In genomic region chr2:45860136-45861106, GRCh38 we compare ENCODE assay signal across 8 cellular contexts.
DNase-seq lines count a peak whose midpoint lies in the region; ATAC-seq, FAIRE-seq and TF ChIP-seq lines count a peak whose summit lies in the region.

No MANE protein-coding gene starts in this region.

- peaks cover 18% of the 10 kb centered on the region for H3K27me3 Mint-ChIP-seq in astrocyte (ENCODE audit: low read depth, unreplicated experiment)

- no peak for TF ChIP-seq CTCF in astrocyte (IDR thresholded peaks at IDR 0.05; ENCODE audit: insufficient read depth, low read depth, low read length)

- H3K4me1 Mint-ChIP-seq in astrocyte (ENCODE audit: low read depth, unreplicated experiment): peaks cover 12% of the 10 kb centered on the region

- no peaks in the 10 kb centered on the region for H3K36me3 ChIP-seq in astrocyte (ENCODE audit: insufficient read depth, low read length)

- H3K4me2 ChIP-seq in astrocyte (ENCODE audit: low read length): peak overlapping the region; percentile 83

- FAIRE-seq in astrocyte (lab: Jason Lieb, UNC): no peak

- no peaks in the 10 kb centered on the region for H3K9me3 Mint-ChIP-seq in astrocyte (ENCODE audit: unreplicated experiment)

- DNase-seq in EH (ENCODE audit: low read depth) (peak; percentile 41), NAMALWA (ENCODE audit: low spot score) (peak; percentile 40), astrocyte (ENCODE audit: low read depth) (peak; percentile 36), iris pigment epithelial cell (ENCODE audit: low read depth) (peak; percentile 41), HEK293T (ENCODE audit: extremely low spot score) (no peak)
- DNase-seq in stimulated activated CD4-positive, alpha-beta T cell treated with anti-CD3 and anti-CD28 coated beads, Interleukin-4, amount 100 ng/mL, for 1 hour: peak; percentile 6
- no peak for DNase-seq in activated effector memory CD4-positive, alpha-beta T cell treated with Interleukin-2 at 50 U/mL for 16 hours

- peak overlapping the region; percentile 22 for H3K9ac ChIP-seq in astrocyte (ENCODE audit: low read length)

- CTCF ChIA-PET in HEK293T (lab: Yijun Ruan, JAX): interaction anchor here (0.8 kb wide), 1 partner anchor 11 kb away, joined by 3 read pairs; no protein-coding TSS in a partner anchor

- no peaks in the 10 kb centered on the region for H3K79me2 ChIP-seq in astrocyte (ENCODE audit: insufficient read depth, low read length)

- POLR2A ChIA-PET in HEK293T (lab: Yijun Ruan, JAX): interaction anchor here (0.8 kb wide), 1 partner anchor 211 kb away, joined by 3 read pairs; no protein-coding TSS in a partner anchor

- H3K4me3 Mint-ChIP-seq in astrocyte (ENCODE audit: unreplicated experiment): peak overlapping the region; percentile 24

- H3K27ac ChIP-seq in astrocyte (ENCODE audit: low read depth, low read length): no peak overlapping the region

- no peaks in the 10 kb centered on the region for H3K9me3 ChIP-seq in astrocyte (ENCODE audit: insufficient read depth, low read depth, low read length)

- no peaks in the 10 kb centered on the region for H3K27me3 ChIP-seq in astrocyte (ENCODE audit: insufficient read depth, low read length)

- ATAC-seq in GM18868 (IDR thresholded peaks at IDR 0.05; ENCODE audit: unreplicated experiment): no peak

- H3K27ac Mint-ChIP-seq in astrocyte (ENCODE audit: unreplicated experiment): no peak overlapping the region

- peak overlapping the region; percentile 25 for H3K4me3 ChIP-seq in astrocyte (ENCODE audit: insufficient read depth, low read depth, low read length)

- no peaks in the 10 kb centered on the region for H3K36me3 Mint-ChIP-seq in astrocyte (ENCODE audit: low read depth, unreplicated experiment)

- H2AFZ ChIP-seq in astrocyte (ENCODE audit: low read depth, low read length): peak overlapping the region; percentile 9

- H3K4me1 ChIP-seq in astrocyte (ENCODE audit: insufficient read depth, low read length): peaks cover 5% of the 10 kb centered on the region

- no peaks in the 10 kb centered on the region for H4K20me1 ChIP-seq in astrocyte (ENCODE audit: insufficient read depth, low read length)

TF ChIP-seq in HEK293T, 16 proteins besides CTCF, POLR2A, EP300 and RAD21:
- no peak for TF ChIP-seq FOXK2 (IDR thresholded peaks at IDR 0.05)

Comparison
In these comparisons a context has a peak if more than half of its experiments do, and no peak if none do; other contexts are left out.
1. DNase-seq: peak in EH (single experiment), NAMALWA (single experiment), astrocyte (single experiment), iris pigment epithelial cell (single experiment) and stimulated activated CD4-positive, alpha-beta T cell treated with anti-CD3 and anti-CD28 coated beads, Interleukin-4, amount 100 ng/mL, for 1 hour (single experiment); none in activated effector memory CD4-positive, alpha-beta T cell treated with Interleukin-2 at 50 U/mL for 16 hours (single experiment) and HEK293T (single experiment).